Comparison of ENCODE assay signal across 19 cellular contexts in genomic region chrX:42362219-42362618, GRCh38.
DNase-seq lines count a peak whose midpoint lies in the region; ATAC-seq, FAIRE-seq and TF ChIP-seq lines count a peak whose summit lies in the region.
"Had no signal": no experiment of that assay in that cellular context is flagged by ENCODE, and none has a peak within 500 bp of the region (broad histone marks: within the 10 kb centered on the region; RNA-seq: fewer than 3 reads in every experiment).

No MANE protein-coding gene starts in this region.

- CTCF ChIA-PET in HepG2 (lab: Yijun Ruan, JAX; ENCODE audit: low intra/inter-chr PET ratio, low total read pairs) = no interaction called here
- CTCF ChIA-PET in K562 (lab: Yijun Ruan, JAX; ENCODE audit: low intra/inter-chr PET ratio) = no interaction called here
- CTCF ChIA-PET in RWPE1 (lab: Yijun Ruan, JAX) = no interaction called here

- TF ChIP-seq POLR2A in HepG2 (IDR thresholded peaks at IDR 0.05; ENCODE audit: insufficient read depth in 1 of 2, low read depth in 2 of 2, low read length in 2 of 2) (no peak), right lobe of liver (IDR thresholded peaks at IDR 0.05) (no peak), K562 (conservative IDR thresholded peaks at IDR 0.05) (no peak)

- in situ Hi-C loops in HepG2 (cut with HindIII; ENCODE audit: extremely low pct_ligation_motif_present, low pct_unique_long_range_greater_than_20kb) (no loop called here), K562 (cut with MboI) (no loop called here)

- H2AFZ ChIP-seq in HepG2 (ENCODE audit: low read length) (no peak overlapping the region), K562 (ENCODE audit: low read depth, low read length) (no peak overlapping the region)

- H3K4me2 ChIP-seq in HepG2 (ENCODE audit: low read depth, low read length) = no peak overlapping the region
- H3K4me2 ChIP-seq in K562 (ENCODE audit: insufficient read depth, low read length) = no peak overlapping the region
- H3K4me2 ChIP-seq: BLaER1 treated with 17β-estradiol and CSF1 and Interleukin-3, amounts not matched to agents 10 nM and 100 nM had no signal

- H3K9ac ChIP-seq in HepG2 (ENCODE audit: insufficient read depth, low read depth, low read length) (no peak overlapping the region), K562 (ENCODE audit: insufficient read depth in 1 of 2, low read depth in 2 of 2, low read length in 2 of 2) (no peak overlapping the region)
- H3K9ac ChIP-seq: BLaER1 treated with 17β-estradiol and CSF1 and Interleukin-3, amounts not matched to agents 10 nM and 100 nM had no signal

- BruUV-seq in HepG2 (replicated peaks; lab: Mats Ljungman, UMichigan) (no TSS peak), K562 (replicated peaks; lab: Mats Ljungman, UMichigan) (no TSS peak)

- TF ChIP-seq RAD21 in HepG2 (CRISPR knock-in tag; IDR thresholded peaks at IDR 0.05) (no peak), K562 (CRISPR knock-in tag; conservative IDR thresholded peaks at IDR 0.05 in 1 of 2, IDR thresholded peaks at IDR 0.05 in 1 of 2) (no peak)

- POLR2A ChIA-PET in HepG2 (lab: Yijun Ruan, JAX) = no interaction called here
- POLR2A ChIA-PET in K562 (lab: Yijun Ruan, JAX) = no interaction called here
- POLR2A ChIA-PET in RWPE1 (lab: Yijun Ruan, JAX; ENCODE audit: low non-redundant PET) = no interaction called here

- no peak for TF ChIP-seq EP300 in HepG2 (IDR thresholded peaks at IDR 0.05; ENCODE audit: low read depth in 2 of 2, low read length in 2 of 2)
- no peak for TF ChIP-seq EP300 in HepG2 (CRISPR knock-in tag; IDR thresholded peaks at IDR 0.05; ENCODE audit: borderline replicate concordance)
- no peak for TF ChIP-seq EP300 in K562 (IDR thresholded peaks at IDR 0.05; ENCODE audit: low read length)

- intact Hi-C loops in HepG2 (cut with micrococcal nuclease; ENCODE audit: unreplicated experiment) (no loop called here), right lobe of liver (cut with DNase I) (no loop called here), K562 (cut with micrococcal nuclease) (no loop called here)

- H3K4me1 ChIP-seq in HepG2 (ENCODE audit: insufficient read depth, low read length) = no peaks in the 10 kb centered on the region
- no peaks in the 10 kb centered on the region for H3K4me1 ChIP-seq in right lobe of liver
- no peaks in the 10 kb centered on the region for H3K4me1 ChIP-seq in K562 (replicated peaks in 1 of 2; ENCODE audit: control insufficient read depth in 2 of 2, insufficient read depth in 2 of 2, low read length in 2 of 2)
- H3K4me1 ChIP-seq: BLaER1 treated with 17β-estradiol and CSF1 and Interleukin-3, amounts not matched to agents 10 nM and 100 nM; Caco-2 had no signal

- ATAC-seq in HepG2 = no peak
- ATAC-seq in right lobe of liver = no peak
- ATAC-seq in K562 = no peak
- ATAC-seq: CD8-positive, alpha-beta T cell had no signal

- no peak for TF ChIP-seq CTCF in HepG2 (CRISPR knock-in tag; IDR thresholded peaks at IDR 0.05)
- TF ChIP-seq CTCF in right lobe of liver (IDR thresholded peaks at IDR 0.05) = no peak
- TF ChIP-seq CTCF in K562 (IDR thresholded peaks at IDR 0.05 in 2 of 3, conservative IDR thresholded peaks at IDR 0.05 in 1 of 3; ENCODE audit: insufficient read depth in 2 of 3, low read depth in 1 of 3, low read length in 3 of 3) = no peak
- TF ChIP-seq CTCF in RWPE1 (conservative IDR thresholded peaks at IDR 0.05; ENCODE audit: low read depth) = no peak

- H3K4me3 ChIP-seq in HepG2 (replicated peaks in 1 of 3; ENCODE audit: insufficient read depth in 1 of 3, low read depth in 2 of 3, low read length in 3 of 3) = no peak overlapping the region
- H3K4me3 ChIP-seq in right lobe of liver = no peak overlapping the region
- H3K4me3 ChIP-seq in K562 = no peak overlapping the region
- H3K4me3 ChIP-seq: BLaER1 treated with 17β-estradiol and CSF1 and Interleukin-3, amounts not matched to agents 10 nM and 100 nM had no signal

- H3K36me3 ChIP-seq in HepG2 (replicated peaks in 1 of 2; ENCODE audit: control insufficient read depth in 1 of 2, insufficient read depth in 2 of 2, low read length in 2 of 2) (no peaks in the 10 kb centered on the region), right lobe of liver (no peaks in the 10 kb centered on the region), K562 (ENCODE audit: control insufficient read depth, insufficient read depth, low read length) (no peaks in the 10 kb centered on the region)
- H3K36me3 ChIP-seq: BLaER1 treated with 17β-estradiol and CSF1 and Interleukin-3, amounts not matched to agents 10 nM and 100 nM had no signal

- DNase-seq in HepG2 (ENCODE audit: low spot score) = no peak
- DNase-seq in right lobe of liver = no peak
- no peak for DNase-seq in K562 (ENCODE audit: extremely low read depth in 1 of 4, low spot score in 3 of 4)
- DNase-seq in RWPE1 (ENCODE audit: low spot score) = no peak
- DNase-seq in SK-N-DZ (ENCODE audit: low spot score) = no peak
- DNase-seq: ACHN; Caco-2; Calu3; CD4-positive, alpha-beta T cell; CD8-positive, alpha-beta T cell; DMS79 treated with DMSO at 0.1 percent for 48 hours; GF-D8 had no signal

- 42% methylated on average over 1 of the region's 1 CpG for WGBS in HepG2 (ENCODE audit: low lambda C conversion rate)
- WGBS in right lobe of liver (ENCODE audit: insufficient coverage, low coverage, low lambda C conversion rate, missing lambda C conversion rate) = 63% methylated on average over 1 of the region's 1 CpG
- 0% methylated on average over 1 of the region's 1 CpG for WGBS in K562 (ENCODE audit: insufficient coverage, low coverage, missing lambda C conversion rate)

- H3K79me2 ChIP-seq in HepG2 (ENCODE audit: insufficient read depth, low read length) (no peaks in the 10 kb centered on the region), K562 (ENCODE audit: control insufficient read depth, insufficient read depth, low read length) (no peaks in the 10 kb centered on the region)

- FAIRE-seq in HepG2 (lab: Jason Lieb, UNC) = no peak
- no peak for FAIRE-seq in K562 (lab: Jason Lieb, UNC)
- FAIRE-seq: D721Med, G401.6, GM12891, GM19239 had no signal

- H3K9me1 ChIP-seq in K562 (ENCODE audit: control insufficient read depth, insufficient read depth, low read length) = no peaks in the 10 kb centered on the region

- no peaks in the 10 kb centered on the region for H3K9me3 ChIP-seq in HepG2 (ENCODE audit: low read length)
- no peaks in the 10 kb centered on the region for H3K9me3 ChIP-seq in right lobe of liver
- H3K9me3 ChIP-seq in K562 (replicated peaks; ENCODE audit: control insufficient read depth, insufficient read depth, low read depth, low read length) = no peaks in the 10 kb centered on the region
- H3K9me3 ChIP-seq: BLaER1 treated with 17β-estradiol and CSF1 and Interleukin-3, amounts not matched to agents 10 nM and 100 nM; Caco-2 had no signal

- H4K20me1 ChIP-seq in HepG2 (ENCODE audit: insufficient read depth, low read length) (no peaks in the 10 kb centered on the region), K562 (replicated peaks; ENCODE audit: control insufficient read depth, insufficient read depth, low read length) (no peaks in the 10 kb centered on the region)
- H4K20me1 ChIP-seq: BLaER1 treated with 17β-estradiol and CSF1 and Interleukin-3, amounts not matched to agents 10 nM and 100 nM had no signal

- H3K27ac ChIP-seq in HepG2 (ENCODE audit: extremely low read length, insufficient read depth, low read length) (no peak overlapping the region), right lobe of liver (no peak overlapping the region), K562 (ENCODE audit: extremely low read depth, low read depth, low read length) (no peak overlapping the region), RWPE1 (no peak overlapping the region)
- H3K27ac ChIP-seq: 22Rv1; BLaER1 treated with 17β-estradiol and CSF1 and Interleukin-3, amounts not matched to agents 10 nM and 100 nM; C4-2B had no signal

- H3K27me3 ChIP-seq in HepG2 (ENCODE audit: control insufficient read depth in 1 of 2, insufficient read depth in 2 of 2, low read length in 2 of 2) = no peaks in the 10 kb centered on the region
- no peaks in the 10 kb centered on the region for H3K27me3 ChIP-seq in right lobe of liver
- H3K27me3 ChIP-seq in K562 (ENCODE audit: control insufficient read depth in 2 of 2, insufficient read depth in 2 of 2, low read length in 2 of 2) = no peaks in the 10 kb centered on the region

TF ChIP-seq in HepG2, 621 proteins besides CTCF, POLR2A, EP300 and RAD21:
- TF ChIP-seq MAFK (conservative IDR thresholded peaks at IDR 0.05 in 1 of 2, IDR thresholded peaks at IDR 0.05 in 1 of 2; ENCODE audit: low read length in 2 of 2) (peak; percentile 92 to 96), ZNF772 (CRISPR knock-in tag; IDR thresholded peaks at IDR 0.05) (no peak), MAFF (IDR thresholded peaks at IDR 0.05; ENCODE audit: low read depth, low read length) (peak; percentile 97)

TF ChIP-seq in K562, 482 proteins besides CTCF, POLR2A, EP300 and RAD21 (continues in another document):
- TF ChIP-seq ARID1B (IDR thresholded peaks at IDR 0.05) (no peak), MAFG (tag; conservative IDR thresholded peaks at IDR 0.05) (peak; percentile 80), HNRNPK (IDR thresholded peaks at IDR 0.05; ENCODE audit: low read depth, low read length, poor library complexity, severe bottlenecking) (no peak), MTA2 (IDR thresholded peaks at IDR 0.05; ENCODE audit: low read depth) (no peak), ZNF3 (CRISPR knock-in tag; IDR thresholded peaks at IDR 0.05) (no peak), NFE2 (IDR thresholded peaks at IDR 0.05; ENCODE audit: low read depth) (peak; percentile 14; the same call in 1 of the 2 replicates), DACH1 (IDR thresholded peaks at IDR 0.05; ENCODE audit: partially characterized antibody) (no peak), MAFK (IDR thresholded peaks at IDR 0.05; ENCODE audit: low read length) (peak; percentile 92), THRAP3 (IDR thresholded peaks at IDR 0.05; ENCODE audit: borderline replicate concordance) (no peak), MAFF (IDR thresholded peaks at IDR 0.05; ENCODE audit: low read length) (peak; percentile 91), MCM2 (IDR thresholded peaks at IDR 0.05; ENCODE audit: low read depth) (no peak), JUNB (CRISPR knock-in tag; conservative IDR thresholded peaks at IDR 0.05) (no peak), C11orf30 (IDR thresholded peaks at IDR 0.05; ENCODE audit: low read depth) (peak; percentile 73)
- TF ChIP-seq, protein P1, sequence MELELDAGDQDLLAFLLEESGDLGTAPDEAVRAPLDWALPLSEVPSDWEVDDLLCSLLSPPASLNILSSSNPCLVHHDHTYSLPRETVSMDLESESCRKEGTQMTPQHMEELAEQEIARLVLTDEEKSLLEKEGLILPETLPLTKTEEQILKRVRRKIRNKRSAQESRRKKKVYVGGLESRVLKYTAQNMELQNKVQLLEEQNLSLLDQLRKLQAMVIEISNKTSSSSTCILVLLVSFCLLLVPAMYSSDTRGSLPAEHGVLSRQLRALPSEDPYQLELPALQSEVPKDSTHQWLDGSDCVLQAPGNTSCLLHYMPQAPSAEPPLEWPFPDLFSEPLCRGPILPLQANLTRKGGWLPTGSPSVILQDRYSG (tag; conservative IDR thresholded peaks at IDR 0.05; ENCODE audit: low read depth) = no peak
- TF ChIP-seq, protein P2, sequence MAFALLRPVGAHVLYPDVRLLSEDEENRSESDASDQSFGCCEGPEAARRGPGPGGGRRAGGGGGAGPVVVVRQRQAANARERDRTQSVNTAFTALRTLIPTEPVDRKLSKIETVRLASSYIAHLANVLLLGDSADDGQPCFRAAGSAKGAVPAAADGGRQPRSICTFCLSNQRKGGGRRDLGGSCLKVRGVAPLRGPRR (CRISPR knock-in tag; IDR thresholded peaks at IDR 0.05) = no peak

Comparison
In these comparisons a context has a peak if more than half of its experiments do, and no peak if none do; other contexts are left out.
1. Of the 241 proteins assayed by ChIP-seq in both HepG2 and K562: peak only in HepG2: none; only in K562: MAFG and NFE2; in both: MAFF and MAFK; in neither: 237.